ENCODE assay signal across 1 cellular context in the genomic region with DNA sequence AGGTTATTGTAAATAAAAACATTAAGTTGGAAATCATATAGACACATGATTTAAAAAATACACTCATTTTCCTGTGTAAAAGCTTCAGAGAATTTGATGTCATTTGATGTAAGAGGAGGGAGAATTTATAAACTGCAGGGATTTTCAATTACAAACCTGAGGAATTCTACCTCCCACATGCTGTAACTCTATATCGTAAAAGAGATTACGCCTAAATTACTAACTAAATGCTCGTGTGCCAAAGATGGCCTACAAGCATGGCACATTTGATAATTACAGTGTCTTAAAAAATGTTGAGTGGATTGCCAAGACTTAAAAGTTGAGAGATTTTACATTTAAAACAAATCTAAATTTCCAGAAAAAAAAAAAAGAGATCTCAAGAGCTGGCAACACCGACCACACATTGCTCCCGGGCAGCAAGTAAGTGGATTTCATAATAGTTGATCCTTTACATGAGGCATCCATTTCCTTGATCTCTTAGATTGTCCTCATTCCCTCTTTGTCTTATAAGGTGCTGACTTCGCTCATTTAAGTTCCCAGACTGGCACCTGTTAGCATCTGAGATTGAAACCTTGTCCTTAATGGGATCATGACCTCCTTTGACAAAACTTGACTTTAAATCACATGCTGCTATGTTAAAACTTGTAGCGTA.
TF ChIP-seq lines count a peak whose summit lies in the region.

No MANE protein-coding gene starts in this region.

TF ChIP-seq in GM23338, 12 proteins besides CTCF, POLR2A, EP300 and RAD21 (continued from another document):
- TF ChIP-seq, protein P1, sequence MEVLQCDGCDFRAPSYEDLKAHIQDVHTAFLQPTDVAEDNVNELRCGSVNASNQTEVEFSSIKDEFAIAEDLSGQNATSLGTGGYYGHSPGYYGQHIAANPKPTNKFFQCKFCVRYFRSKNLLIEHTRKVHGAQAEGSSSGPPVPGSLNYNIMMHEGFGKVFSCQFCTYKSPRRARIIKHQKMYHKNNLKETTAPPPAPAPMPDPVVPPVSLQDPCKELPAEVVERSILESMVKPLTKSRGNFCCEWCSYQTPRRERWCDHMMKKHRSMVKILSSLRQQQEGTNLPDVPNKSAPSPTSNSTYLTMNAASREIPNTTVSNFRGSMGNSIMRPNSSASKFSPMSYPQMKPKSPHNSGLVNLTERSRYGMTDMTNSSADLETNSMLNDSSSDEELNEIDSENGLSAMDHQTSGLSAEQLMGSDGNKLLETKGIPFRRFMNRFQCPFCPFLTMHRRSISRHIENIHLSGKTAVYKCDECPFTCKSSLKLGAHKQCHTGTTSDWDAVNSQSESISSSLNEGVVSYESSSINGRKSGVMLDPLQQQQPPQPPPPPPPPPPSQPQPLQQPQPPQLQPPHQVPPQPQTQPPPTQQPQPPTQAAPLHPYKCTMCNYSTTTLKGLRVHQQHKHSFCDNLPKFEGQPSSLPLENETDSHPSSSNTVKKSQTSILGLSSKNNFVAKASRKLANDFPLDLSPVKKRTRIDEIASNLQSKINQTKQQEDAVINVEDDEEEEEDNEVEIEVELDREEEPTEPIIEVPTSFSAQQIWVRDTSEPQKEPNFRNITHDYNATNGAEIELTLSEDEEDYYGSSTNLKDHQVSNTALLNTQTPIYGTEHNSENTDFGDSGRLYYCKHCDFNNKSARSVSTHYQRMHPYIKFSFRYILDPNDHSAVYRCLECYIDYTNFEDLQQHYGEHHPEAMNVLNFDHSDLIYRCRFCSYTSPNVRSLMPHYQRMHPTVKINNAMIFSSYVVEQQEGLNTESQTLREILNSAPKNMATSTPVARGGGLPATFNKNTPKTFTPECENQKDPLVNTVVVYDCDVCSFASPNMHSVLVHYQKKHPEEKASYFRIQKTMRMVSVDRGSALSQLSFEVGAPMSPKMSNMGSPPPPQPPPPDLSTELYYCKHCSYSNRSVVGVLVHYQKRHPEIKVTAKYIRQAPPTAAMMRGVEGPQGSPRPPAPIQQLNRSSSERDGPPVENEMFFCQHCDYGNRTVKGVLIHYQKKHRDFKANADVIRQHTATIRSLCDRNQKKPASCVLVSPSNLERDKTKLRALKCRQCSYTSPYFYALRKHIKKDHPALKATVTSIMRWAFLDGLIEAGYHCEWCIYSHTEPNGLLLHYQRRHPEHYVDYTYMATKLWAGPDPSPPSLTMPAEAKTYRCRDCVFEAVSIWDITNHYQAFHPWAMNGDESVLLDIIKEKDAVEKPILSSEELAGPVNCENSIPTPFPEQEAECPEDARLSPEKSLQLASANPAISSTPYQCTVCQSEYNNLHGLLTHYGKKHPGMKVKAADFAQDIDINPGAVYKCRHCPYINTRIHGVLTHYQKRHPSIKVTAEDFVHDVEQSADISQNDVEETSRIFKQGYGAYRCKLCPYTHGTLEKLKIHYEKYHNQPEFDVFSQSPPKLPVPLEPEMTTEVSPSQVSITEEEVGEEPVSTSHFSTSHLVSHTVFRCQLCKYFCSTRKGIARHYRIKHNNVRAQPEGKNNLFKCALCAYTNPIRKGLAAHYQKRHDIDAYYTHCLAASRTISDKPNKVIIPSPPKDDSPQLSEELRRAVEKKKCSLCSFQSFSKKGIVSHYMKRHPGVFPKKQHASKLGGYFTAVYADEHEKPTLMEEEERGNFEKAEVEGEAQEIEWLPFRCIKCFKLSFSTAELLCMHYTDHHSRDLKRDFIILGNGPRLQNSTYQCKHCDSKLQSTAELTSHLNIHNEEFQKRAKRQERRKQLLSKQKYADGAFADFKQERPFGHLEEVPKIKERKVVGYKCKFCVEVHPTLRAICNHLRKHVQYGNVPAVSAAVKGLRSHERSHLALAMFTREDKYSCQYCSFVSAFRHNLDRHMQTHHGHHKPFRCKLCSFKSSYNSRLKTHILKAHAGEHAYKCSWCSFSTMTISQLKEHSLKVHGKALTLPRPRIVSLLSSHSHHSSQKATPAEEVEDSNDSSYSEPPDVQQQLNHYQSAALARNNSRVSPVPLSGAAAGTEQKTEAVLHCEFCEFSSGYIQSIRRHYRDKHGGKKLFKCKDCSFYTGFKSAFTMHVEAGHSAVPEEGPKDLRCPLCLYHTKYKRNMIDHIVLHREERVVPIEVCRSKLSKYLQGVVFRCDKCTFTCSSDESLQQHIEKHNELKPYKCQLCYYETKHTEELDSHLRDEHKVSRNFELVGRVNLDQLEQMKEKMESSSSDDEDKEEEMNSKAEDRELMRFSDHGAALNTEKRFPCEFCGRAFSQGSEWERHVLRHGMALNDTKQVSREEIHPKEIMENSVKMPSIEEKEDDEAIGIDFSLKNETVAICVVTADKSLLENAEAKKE (CRISPR knock-in tag; IDR thresholded peaks at IDR 0.05): no peak
- no peak for TF ChIP-seq EZH2 (IDR thresholded peaks at IDR 0.05; ENCODE audit: low read depth, unreplicated experiment)
- no peak for TF ChIP-seq JUNB (IDR thresholded peaks at IDR 0.05; ENCODE audit: unreplicated experiment)
- no peak for TF ChIP-seq POLR2AphosphoS5 (IDR thresholded peaks at IDR 0.05; ENCODE audit: low read depth)
- TF ChIP-seq, protein P2, sequence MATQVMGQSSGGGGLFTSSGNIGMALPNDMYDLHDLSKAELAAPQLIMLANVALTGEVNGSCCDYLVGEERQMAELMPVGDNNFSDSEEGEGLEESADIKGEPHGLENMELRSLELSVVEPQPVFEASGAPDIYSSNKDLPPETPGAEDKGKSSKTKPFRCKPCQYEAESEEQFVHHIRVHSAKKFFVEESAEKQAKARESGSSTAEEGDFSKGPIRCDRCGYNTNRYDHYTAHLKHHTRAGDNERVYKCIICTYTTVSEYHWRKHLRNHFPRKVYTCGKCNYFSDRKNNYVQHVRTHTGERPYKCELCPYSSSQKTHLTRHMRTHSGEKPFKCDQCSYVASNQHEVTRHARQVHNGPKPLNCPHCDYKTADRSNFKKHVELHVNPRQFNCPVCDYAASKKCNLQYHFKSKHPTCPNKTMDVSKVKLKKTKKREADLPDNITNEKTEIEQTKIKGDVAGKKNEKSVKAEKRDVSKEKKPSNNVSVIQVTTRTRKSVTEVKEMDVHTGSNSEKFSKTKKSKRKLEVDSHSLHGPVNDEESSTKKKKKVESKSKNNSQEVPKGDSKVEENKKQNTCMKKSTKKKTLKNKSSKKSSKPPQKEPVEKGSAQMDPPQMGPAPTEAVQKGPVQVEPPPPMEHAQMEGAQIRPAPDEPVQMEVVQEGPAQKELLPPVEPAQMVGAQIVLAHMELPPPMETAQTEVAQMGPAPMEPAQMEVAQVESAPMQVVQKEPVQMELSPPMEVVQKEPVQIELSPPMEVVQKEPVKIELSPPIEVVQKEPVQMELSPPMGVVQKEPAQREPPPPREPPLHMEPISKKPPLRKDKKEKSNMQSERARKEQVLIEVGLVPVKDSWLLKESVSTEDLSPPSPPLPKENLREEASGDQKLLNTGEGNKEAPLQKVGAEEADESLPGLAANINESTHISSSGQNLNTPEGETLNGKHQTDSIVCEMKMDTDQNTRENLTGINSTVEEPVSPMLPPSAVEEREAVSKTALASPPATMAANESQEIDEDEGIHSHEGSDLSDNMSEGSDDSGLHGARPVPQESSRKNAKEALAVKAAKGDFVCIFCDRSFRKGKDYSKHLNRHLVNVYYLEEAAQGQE (IDR thresholded peaks at IDR 0.05; ENCODE audit: unreplicated experiment): no peak
- TF ChIP-seq, protein P3, sequence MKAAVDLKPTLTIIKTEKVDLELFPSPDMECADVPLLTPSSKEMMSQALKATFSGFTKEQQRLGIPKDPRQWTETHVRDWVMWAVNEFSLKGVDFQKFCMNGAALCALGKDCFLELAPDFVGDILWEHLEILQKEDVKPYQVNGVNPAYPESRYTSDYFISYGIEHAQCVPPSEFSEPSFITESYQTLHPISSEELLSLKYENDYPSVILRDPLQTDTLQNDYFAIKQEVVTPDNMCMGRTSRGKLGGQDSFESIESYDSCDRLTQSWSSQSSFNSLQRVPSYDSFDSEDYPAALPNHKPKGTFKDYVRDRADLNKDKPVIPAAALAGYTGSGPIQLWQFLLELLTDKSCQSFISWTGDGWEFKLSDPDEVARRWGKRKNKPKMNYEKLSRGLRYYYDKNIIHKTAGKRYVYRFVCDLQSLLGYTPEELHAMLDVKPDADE (IDR thresholded peaks at IDR 0.05): no peak
- TF ChIP-seq ZNF114 (CRISPR knock-in tag; IDR thresholded peaks at IDR 0.05): no peak
